Comparison of ENCODE assay signal across 17 cellular contexts in the genomic region with DNA sequence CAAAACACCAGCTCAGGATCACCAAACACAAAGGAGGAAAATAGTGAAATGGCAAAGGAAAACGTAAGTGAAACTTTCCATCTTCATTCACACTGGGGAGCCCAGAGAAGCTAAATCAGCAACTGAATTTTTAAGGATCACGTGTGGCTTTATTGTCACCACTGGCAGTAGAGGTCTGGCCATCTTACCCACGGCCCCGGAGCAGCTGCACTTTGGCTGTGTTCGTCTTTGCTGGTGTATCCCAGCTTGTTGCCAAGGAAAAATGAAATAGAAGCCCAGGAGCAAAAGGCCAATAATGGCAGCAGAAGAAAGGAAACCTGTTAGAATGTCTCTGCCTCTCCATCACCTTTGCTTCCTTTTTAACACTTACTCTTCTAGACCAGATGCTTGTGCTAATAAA.
"Had no signal": no experiment of that assay in that cellular context is flagged by ENCODE, and none has a peak within 500 bp of the region (broad histone marks: within the 10 kb centered on the region; RNA-seq: fewer than 3 reads in every experiment).

No MANE protein-coding gene starts in this region.

- H3K36me3 Mint-ChIP-seq: natural killer cell treated with Interleukin-12 subunit alpha and Interleukin-12 subunit beta and Interleukin-15 and Interleukin-18, amount 100 ng/mL, for 72 hours; stimulated activated memory B cell treated with anti-CD40 and anti-IgM and Interleukin-4, amounts not matched to agents 10 μg/mL and 1 μg/mL and 100 μg/mL, for 72 hours had no signal

- H3K9me3 Mint-ChIP-seq: stimulated activated memory B cell treated with anti-CD40 and anti-IgM and Interleukin-4, amounts not matched to agents 10 μg/mL and 1 μg/mL and 100 μg/mL, for 72 hours had no signal

- H3K9me3 ChIP-seq: left ventricle myocardium inferior, neutrophil, sigmoid colon, tibial nerve had no signal

- H3K4me1 ChIP-seq: foreskin keratinocyte, left ventricle myocardium inferior had no signal

- ATAC-seq: foreskin keratinocyte; left cardiac atrium; natural killer cell treated with Interleukin-12 subunit alpha and Interleukin-12 subunit beta and Interleukin-15 and Interleukin-18, amount 100 ng/mL, for 72 hours; stimulated activated memory B cell treated with anti-CD40 and anti-IgM and Interleukin-4, amounts not matched to agents 10 μg/mL and 1 μg/mL and 100 μg/mL, for 72 hours had no signal

- H3K27me3 ChIP-seq: foreskin keratinocyte, hepatocyte, sigmoid colon, tibial nerve had no signal

- H3K27ac ChIP-seq: epithelial cell of prostate, foreskin keratinocyte, hepatocyte, left ventricle myocardium inferior, neutrophil, sigmoid colon, tibial nerve had no signal

- H3K36me3 ChIP-seq: left ventricle myocardium inferior, neutrophil, sigmoid colon, tibial nerve had no signal

- DNase-seq: cerebellar nuclear complex; dermis blood vessel endothelial cell; foreskin keratinocyte; head of caudate nucleus; kidney; left cardiac atrium; left ventricle myocardium inferior; mammary epithelial cell; sigmoid colon; stimulated activated CD4-positive, alpha-beta T cell treated with anti-CD3 and anti-CD28 coated beads, Interleukin-4, amount 100 ng/mL, for 24 hours had no signal

- H3K27me3 Mint-ChIP-seq: natural killer cell treated with Interleukin-12 subunit alpha and Interleukin-12 subunit beta and Interleukin-15 and Interleukin-18, amount 100 ng/mL, for 72 hours; stimulated activated memory B cell treated with anti-CD40 and anti-IgM and Interleukin-4, amounts not matched to agents 10 μg/mL and 1 μg/mL and 100 μg/mL, for 72 hours; stimulated activated naive CD8-positive, alpha-beta T cell treated with anti-CD3 and anti-CD28 coated beads, Interleukin-15, Interleukin-2, amounts not matched to agents 100 ng/mL and 50 ng/mL, for 24 hours had no signal

- H3K4me3 ChIP-seq: hepatocyte, left ventricle myocardium inferior, sigmoid colon, tibial nerve had no signal

- H3K4me3 Mint-ChIP-seq: natural killer cell treated with Interleukin-12 subunit alpha and Interleukin-12 subunit beta and Interleukin-15 and Interleukin-18, amount 100 ng/mL, for 72 hours; stimulated activated memory B cell treated with anti-CD40 and anti-IgM and Interleukin-4, amounts not matched to agents 10 μg/mL and 1 μg/mL and 100 μg/mL, for 72 hours; stimulated activated naive CD8-positive, alpha-beta T cell treated with anti-CD3 and anti-CD28 coated beads, Interleukin-15, Interleukin-2, amounts not matched to agents 100 ng/mL and 50 ng/mL, for 24 hours had no signal

- H3K4me2 ChIP-seq: hepatocyte had no signal

- H3K27ac Mint-ChIP-seq: stimulated activated memory B cell treated with anti-CD40 and anti-IgM and Interleukin-4, amounts not matched to agents 10 μg/mL and 1 μg/mL and 100 μg/mL, for 72 hours; stimulated activated naive CD8-positive, alpha-beta T cell treated with anti-CD3 and anti-CD28 coated beads, Interleukin-15, Interleukin-2, amounts not matched to agents 100 ng/mL and 50 ng/mL, for 24 hours had no signal

- H2AFZ ChIP-seq: hepatocyte had no signal
